In genomic region chr9:74362423-74362822, GRCh38 we compare ENCODE assay signal across 25 cellular contexts.
"Had no signal": no experiment of that assay in that cellular context is flagged by ENCODE, and none has a peak within 500 bp of the region (broad histone marks: within the 10 kb centered on the region; RNA-seq: fewer than 3 reads in every experiment).

No MANE protein-coding gene starts in this region.

- H3K4me1 Mint-ChIP-seq: immature natural killer cell; naive B cell; naive thymus-derived CD8-positive, alpha-beta T cell had no signal

- H3K36me3 ChIP-seq: esophagus muscularis mucosa, gastroesophageal sphincter, heart left ventricle, left lung, lower lobe of right lung had no signal

- H3K4me2 ChIP-seq: hepatocyte had no signal

- H3K4me3 Mint-ChIP-seq: immature natural killer cell; mesothelial cell of epicardium; naive B cell; naive thymus-derived CD8-positive, alpha-beta T cell had no signal

- H2AFZ ChIP-seq: hepatocyte had no signal

- H3K27ac ChIP-seq: coronary artery, dorsolateral prefrontal cortex, esophagus muscularis mucosa, foreskin keratinocyte, gastroesophageal sphincter, heart left ventricle, hepatocyte, left lung, lower lobe of right lung had no signal

- H3K4me3 ChIP-seq: coronary artery, dorsolateral prefrontal cortex, esophagus muscularis mucosa, gastroesophageal sphincter, heart left ventricle, hepatocyte, left lung, lower lobe of right lung, mucosa of descending colon had no signal

- H3K4me1 ChIP-seq: esophagus muscularis mucosa, foreskin keratinocyte, gastroesophageal sphincter, heart left ventricle, left lung, lower lobe of right lung had no signal

- ATAC-seq: gastroesophageal sphincter; heart left ventricle; left cardiac atrium; left lung; left ventricle myocardium superior; lower lobe of right lung; mucosa of descending colon; naive thymus-derived CD8-positive, alpha-beta T cell had no signal

- H3K36me3 Mint-ChIP-seq: immature natural killer cell, mesothelial cell of epicardium, naive B cell had no signal

- FAIRE-seq: endothelial cell of umbilical vein, frontal cortex, islet of Langerhans, keratinocyte had no signal

- H3K27ac Mint-ChIP-seq: immature natural killer cell; mesothelial cell of epicardium; naive B cell; naive thymus-derived CD8-positive, alpha-beta T cell had no signal

- H3K27me3 Mint-ChIP-seq: naive B cell had no signal

- H3K9me3 ChIP-seq: esophagus muscularis mucosa, gastroesophageal sphincter, heart left ventricle, left lung, lower lobe of right lung, mucosa of descending colon had no signal

- H3K79me2 ChIP-seq: hepatocyte had no signal

- DNase-seq: dermis blood vessel endothelial cell; dorsolateral prefrontal cortex; effector CD4-positive, alpha-beta T cell; effector memory CD4-positive, alpha-beta T cell; foreskin keratinocyte; heart left ventricle; hypothalamus; immature natural killer cell; left cardiac atrium; left lung; left ventricle myocardium superior; lower lobe of right lung; mesenchymal stem cell; mucosa of descending colon; naive B cell; naive thymus-derived CD8-positive, alpha-beta T cell had no signal

- H3K27me3 ChIP-seq: dorsolateral prefrontal cortex, esophagus muscularis mucosa, foreskin keratinocyte, gastroesophageal sphincter, heart left ventricle, hepatocyte, left lung had no signal
